33 cellular contexts compared by ENCODE assay signal in genomic region chr6:139523986-139524385, GRCh38.
"Had no signal": no experiment of that assay in that cellular context is flagged by ENCODE, and none has a peak within 500 bp of the region (broad histone marks: within the 10 kb centered on the region; RNA-seq: fewer than 3 reads in every experiment).

No MANE protein-coding gene starts in this region.

- H3K4me1 Mint-ChIP-seq: activated B cell treated with CpG ODN at 0.5 μM for 24 hours; activated naive CD8-positive, alpha-beta T cell treated with anti-CD3 and anti-CD28 coated beads, Interleukin-2, amount 10 ng/mL, durations not matched to agents 7 days and 5 days; central memory CD8-positive, alpha-beta T cell had no signal

- DNase-seq: activated B cell treated with CpG ODN at 0.5 μM for 24 hours; activated CD4-positive, alpha-beta memory T cell treated with anti-CD3 and anti-CD28 coated beads, Interleukin-2, amount 10 ng/mL, durations not matched to agents 7 days and 5 days; activated CD4-positive, alpha-beta T cell treated with anti-CD3 and anti-CD28 coated beads for 4 hours; activated CD4-positive, alpha-beta T cell treated with anti-CD3 and anti-CD28 coated beads, Interleukin-2, amount 10 ng/mL, durations not matched to agents 7 days and 5 days; activated CD4-positive, alpha-beta T cell treated with anti-CD3 and anti-CD28 coated beads, Interleukin-2, amount 50 U/mL, for 48 hours; activated CD4-positive, CD25-positive, alpha-beta regulatory T cell treated with anti-CD3 and anti-CD28 coated beads, Interleukin-2, amount 50 U/mL, for 72 hours; activated CD8-positive, alpha-beta memory T cell treated with anti-CD3 and anti-CD28 coated beads for 24 hours; activated CD8-positive, alpha-beta memory T cell treated with anti-CD3 and anti-CD28 coated beads, Interleukin-2, amount 10 ng/mL, durations not matched to agents 7 days and 5 days; activated CD8-positive, alpha-beta memory T cell treated with anti-CD3 and anti-CD28 coated beads, Interleukin-2, amount 50 U/mL, for 48 hours; activated CD8-positive, alpha-beta T cell treated with anti-CD3 and anti-CD28 coated beads, Interleukin-2, amount 10 ng/mL, durations not matched to agents 7 days and 5 days; activated effector memory CD4-positive, alpha-beta T cell treated with Interleukin-2 at 50 U/mL for 16 hours; activated gamma-delta T cell; activated naive CD4-positive, alpha-beta T cell treated with anti-CD3 and anti-CD28 coated beads, Interleukin-2, amount 10 ng/mL, durations not matched to agents 7 days and 5 days; activated naive CD4-positive, alpha-beta T cell treated with Interleukin-2 at 50 U/mL for 16 hours; activated naive CD8-positive, alpha-beta T cell treated with anti-CD3 and anti-CD28 coated beads, Interleukin-2, amount 10 ng/mL, durations not matched to agents 7 days and 5 days; activated naive CD8-positive, alpha-beta T cell treated with anti-CD3 and anti-CD28 coated beads, Interleukin-2, amount 50 U/mL, for 24 hours; activated T-cell treated with anti-CD3 and anti-CD28 coated beads, Interleukin-2, amount 50 U/mL, for 24 hours; activated T-cell treated with anti-CD3 and anti-CD28 coated beads, Interleukin-2, amount 50 U/mL, for 48 hours; amygdala; anterior cingulate cortex; cerebellar nuclear complex; T-helper 2 cell; T-helper 9 cell had no signal

- H3K27ac ChIP-seq: ascending aorta, cardiac muscle cell, VCaP had no signal

- H3K27ac Mint-ChIP-seq: activated B cell treated with CpG ODN at 0.5 μM for 24 hours; activated CD4-positive, alpha-beta memory T cell treated with anti-CD3 and anti-CD28 coated beads, Interleukin-2, amount 10 ng/mL, durations not matched to agents 7 days and 5 days; activated CD4-positive, alpha-beta T cell treated with anti-CD3 and anti-CD28 coated beads, Interleukin-2, amount 10 ng/mL, durations not matched to agents 7 days and 5 days; activated CD8-positive, alpha-beta memory T cell treated with anti-CD3 and anti-CD28 coated beads, Interleukin-2, amount 10 ng/mL, durations not matched to agents 7 days and 5 days; activated CD8-positive, alpha-beta T cell treated with anti-CD3 and anti-CD28 coated beads, Interleukin-2, amount 10 ng/mL, durations not matched to agents 7 days and 5 days; activated naive CD4-positive, alpha-beta T cell treated with anti-CD3 and anti-CD28 coated beads, Interleukin-2, amount 10 ng/mL, durations not matched to agents 7 days and 5 days; activated naive CD4-positive, alpha-beta T cell treated with anti-CD3 and anti-CD28 coated beads, Interleukin-2, amount 50 U/mL, for 24 hours; activated naive CD8-positive, alpha-beta T cell; activated naive CD8-positive, alpha-beta T cell treated with anti-CD3 and anti-CD28 coated beads, Interleukin-2, amount 10 ng/mL, durations not matched to agents 7 days and 5 days; activated naive CD8-positive, alpha-beta T cell treated with anti-CD3 and anti-CD28 coated beads, Interleukin-2, amount 50 U/mL, for 24 hours; activated T-cell treated with anti-CD3 and anti-CD28 coated beads, Interleukin-2, amount 50 U/mL, for 24 hours; activated T-helper 2 cell treated with anti-CD3 and anti-CD28 coated beads, Interferon-gamma antibody, Interleukin-2, Interleukin-4, amounts not matched to agents 10 μg/mL and 5 μg/mL and 100 μg/mL, durations not matched to agents 14 hours and 24 hours and 36 hours; brain; T-helper 1 cell treated with Interleukin-12 subunit alpha and Interleukin-12 subunit beta and Interleukin-4 antibody, amounts not matched to agents 30 μg/mL and 1 μg/mL, for 36 hours; T-helper 2 cell treated with Interferon-gamma antibody and Interleukin-4, amounts not matched to agents 5 μg/mL and 100 μg/mL, for 36 hours had no signal

- H3K9me3 ChIP-seq: ascending aorta had no signal

- H3K4me3 ChIP-seq: ascending aorta, cardiac muscle cell had no signal

- H3K36me3 ChIP-seq: ascending aorta, cardiac muscle cell had no signal

- H3K9me3 Mint-ChIP-seq: central memory CD8-positive, alpha-beta T cell had no signal

- H3K27me3 Mint-ChIP-seq: activated B cell treated with CpG ODN at 0.5 μM for 24 hours; activated CD4-positive, alpha-beta memory T cell treated with anti-CD3 and anti-CD28 coated beads, Interleukin-2, amount 10 ng/mL, durations not matched to agents 7 days and 5 days; activated CD8-positive, alpha-beta memory T cell treated with anti-CD3 and anti-CD28 coated beads, Interleukin-2, amount 10 ng/mL, durations not matched to agents 7 days and 5 days; central memory CD8-positive, alpha-beta T cell had no signal

- H3K36me3 Mint-ChIP-seq: activated naive CD4-positive, alpha-beta T cell treated with anti-CD3 and anti-CD28 coated beads, Interleukin-2, amount 10 ng/mL, durations not matched to agents 7 days and 5 days; activated naive CD4-positive, alpha-beta T cell treated with anti-CD3 and anti-CD28 coated beads, Interleukin-2, amount 50 U/mL, for 24 hours; activated naive CD8-positive, alpha-beta T cell; activated naive CD8-positive, alpha-beta T cell treated with anti-CD3 and anti-CD28 coated beads, Interleukin-2, amount 10 ng/mL, durations not matched to agents 7 days and 5 days; brain had no signal

- H3K4me3 Mint-ChIP-seq: activated B cell treated with CpG ODN at 0.5 μM for 24 hours; activated CD4-positive, alpha-beta memory T cell treated with anti-CD3 and anti-CD28 coated beads, Interleukin-2, amount 10 ng/mL, durations not matched to agents 7 days and 5 days; activated CD4-positive, alpha-beta T cell treated with anti-CD3 and anti-CD28 coated beads, Interleukin-2, amount 10 ng/mL, durations not matched to agents 7 days and 5 days; activated CD8-positive, alpha-beta memory T cell treated with anti-CD3 and anti-CD28 coated beads, Interleukin-2, amount 10 ng/mL, durations not matched to agents 7 days and 5 days; activated CD8-positive, alpha-beta T cell treated with anti-CD3 and anti-CD28 coated beads, Interleukin-2, amount 10 ng/mL, durations not matched to agents 7 days and 5 days; activated naive CD4-positive, alpha-beta T cell treated with anti-CD3 and anti-CD28 coated beads, Interleukin-2, amount 10 ng/mL, durations not matched to agents 7 days and 5 days; activated naive CD4-positive, alpha-beta T cell treated with anti-CD3 and anti-CD28 coated beads, Interleukin-2, amount 50 U/mL, for 24 hours; activated naive CD8-positive, alpha-beta T cell; activated naive CD8-positive, alpha-beta T cell treated with anti-CD3 and anti-CD28 coated beads, Interleukin-2, amount 10 ng/mL, durations not matched to agents 7 days and 5 days; activated naive CD8-positive, alpha-beta T cell treated with anti-CD3 and anti-CD28 coated beads, Interleukin-2, amount 50 U/mL, for 24 hours; activated T-cell treated with anti-CD3 and anti-CD28 coated beads, Interleukin-2, amount 50 U/mL, for 24 hours; brain; central memory CD8-positive, alpha-beta T cell; T-helper 1 cell treated with Interleukin-12 subunit alpha and Interleukin-12 subunit beta and Interleukin-4 antibody, amounts not matched to agents 30 μg/mL and 1 μg/mL, for 36 hours; T-helper 2 cell treated with Interferon-gamma antibody and Interleukin-4, amounts not matched to agents 5 μg/mL and 100 μg/mL, for 36 hours had no signal
